Comparison of ENCODE assay signal across 11 cellular contexts in genomic region chr6:14452567-14453527, GRCh38.
DNase-seq lines count a peak whose midpoint lies in the region; ATAC-seq and TF ChIP-seq lines count a peak whose summit lies in the region.
"Had no signal": no experiment of that assay in that cellular context is flagged by ENCODE, and none has a peak within 500 bp of the region (broad histone marks: within the 10 kb centered on the region; RNA-seq: fewer than 3 reads in every experiment).

No MANE protein-coding gene starts in this region.

- peaks cover 36% of the 10 kb centered on the region for H3K4me1 Mint-ChIP-seq in central memory CD8-positive, alpha-beta T cell
- peaks cover 25% of the 10 kb centered on the region for H3K4me1 Mint-ChIP-seq in mesothelial cell of epicardium

- CTCF ChIA-PET in PC-9 (lab: Charles Lee) = no interaction called here

- H2AFZ ChIP-seq in PC-9 = no peak overlapping the region

- no peak for TF ChIP-seq CTCF in PC-9 (conservative IDR thresholded peaks at IDR 0.05)
- TF ChIP-seq CTCF in mesothelial cell of epicardium (IDR thresholded peaks at IDR 0.05; ENCODE audit: unreplicated experiment) = no peak

- peaks cover 3% of the 10 kb centered on the region; the same call in 1 of the 2 replicates for H3K9me3 ChIP-seq in PC-9 (ENCODE audit: insufficient read depth, low read depth)
- H3K9me3 ChIP-seq: Peyer's patch, upper lobe of right lung had no signal

- H3K9me2 ChIP-seq in PC-9 (ENCODE audit: insufficient read depth) = no peaks in the 10 kb centered on the region

- H3K4me2 ChIP-seq in PC-9 = no peak overlapping the region

- H3K27ac Mint-ChIP-seq in central memory CD8-positive, alpha-beta T cell (ENCODE audit: low read depth) = peak overlapping the region; percentile 75
- H3K27ac Mint-ChIP-seq in mesothelial cell of epicardium = no peak overlapping the region
- H3K27ac Mint-ChIP-seq: memory B cell had no signal

- H3K4me3 ChIP-seq in PC-9 = no peak overlapping the region
- H3K4me3 ChIP-seq: Peyer's patch, upper lobe of right lung had no signal

- H3K4me1 ChIP-seq in PC-9 (replicated peaks; ENCODE audit: insufficient read depth) = no peaks in the 10 kb centered on the region
- H3K4me1 ChIP-seq: upper lobe of right lung had no signal

- DNase-seq in activated CD4-positive, CD25-positive, alpha-beta regulatory T cell treated with anti-CD3 and anti-CD28 coated beads, Interleukin-2, amount 50 U/mL, for 72 hours = no peak
- DNase-seq in UCSD-AML1 (lab: John Stamatoyannopoulos, UW; ENCODE audit: unreplicated experiment) (peak; percentile 83), PC-9 (no peak), cardiac septum (ENCODE audit: low spot score) (no peak), mesothelial cell of epicardium (ENCODE audit: low spot score in 2 of 2, unreplicated experiment in 2 of 2) (no peak)
- peak in 1 of 2 donors; percentile 49 for DNase-seq in central memory CD8-positive, alpha-beta T cell (ENCODE audit: low spot score in 2 of 2)
- DNase-seq in stimulated activated naive CD8-positive, alpha-beta T cell treated with anti-CD3 and anti-CD28 coated beads, Interleukin-15, Interleukin-2, amounts not matched to agents 100 U/mL and 50 U/mL, for 24 hours = peak; percentile 63
- DNase-seq: Peyer's patch, upper lobe of right lung had no signal

- peak; percentile 47 to 70 for ATAC-seq in activated CD4-positive, CD25-positive, alpha-beta regulatory T cell treated with anti-CD3 and anti-CD28 coated beads, Interleukin-2, amount 50 U/mL, for 24 hours
- ATAC-seq in central memory CD8-positive, alpha-beta T cell (replicated peaks; ENCODE audit: extremely low read depth, poor library complexity, severe bottlenecking) = peak; percentile 74
- ATAC-seq in stimulated activated naive CD8-positive, alpha-beta T cell treated with anti-CD3 and anti-CD28 coated beads, Interleukin-15, Interleukin-2, amounts not matched to agents 100 U/mL and 50 U/mL, for 24 hours = peak; percentile 78
- ATAC-seq: upper lobe of right lung had no signal

- H3K9me3 Mint-ChIP-seq in central memory CD8-positive, alpha-beta T cell = peaks cover 6% of the 10 kb centered on the region
- peaks cover 10% of the 10 kb centered on the region for H3K9me3 Mint-ChIP-seq in mesothelial cell of epicardium

- no TSS peak for BruUV-seq in PC-9 (replicated peaks; lab: Mats Ljungman, UMichigan)

- POLR2A ChIA-PET in PC-9 (lab: Charles Lee; ENCODE audit: unreplicated experiment) = no interaction called here

- no peak overlapping the region for H3K27ac ChIP-seq in PC-9
- H3K27ac ChIP-seq: upper lobe of right lung had no signal

- intact Hi-C loops in PC-9 (cut with micrococcal nuclease; ENCODE audit: unreplicated experiment) (no loop called here), cardiac septum (cut with DNase I) (no loop called here)

- H3F3A ChIP-seq in PC-9 (ENCODE audit: insufficient read depth, low read depth) = no peaks in the 10 kb centered on the region

- H3K79me2 ChIP-seq in PC-9 (ENCODE audit: low read depth) = no peaks in the 10 kb centered on the region

- H3K4me3 Mint-ChIP-seq in central memory CD8-positive, alpha-beta T cell = peak overlapping the region; percentile 62
- no peak overlapping the region for H3K4me3 Mint-ChIP-seq in mesothelial cell of epicardium
- H3K4me3 Mint-ChIP-seq: memory B cell had no signal

- no peaks in the 10 kb centered on the region for H3K36me3 ChIP-seq in PC-9 (ENCODE audit: low read depth)
- H3K36me3 ChIP-seq: Peyer's patch, upper lobe of right lung had no signal

- no peaks in the 10 kb centered on the region for H3K27me3 Mint-ChIP-seq in central memory CD8-positive, alpha-beta T cell
- H3K27me3 Mint-ChIP-seq in mesothelial cell of epicardium (ENCODE audit: low read depth) = peaks cover 6% of the 10 kb centered on the region
- H3K27me3 Mint-ChIP-seq: memory B cell had no signal

- no peaks in the 10 kb centered on the region for H3K27me3 ChIP-seq in PC-9 (ENCODE audit: insufficient read depth, low read depth)
- H3K27me3 ChIP-seq: Peyer's patch, upper lobe of right lung had no signal

- H4K20me1 ChIP-seq in PC-9 (ENCODE audit: insufficient read depth) = no peaks in the 10 kb centered on the region

- peaks cover 1% of the 10 kb centered on the region for H3K36me3 Mint-ChIP-seq in central memory CD8-positive, alpha-beta T cell (ENCODE audit: insufficient read depth)
- H3K36me3 Mint-ChIP-seq in mesothelial cell of epicardium = peaks cover under 1% of the 10 kb centered on the region

Comparison
In these comparisons a context has a peak if more than half of its experiments do, and no peak if none do; other contexts are left out.
1. DNase-seq: peak in UCSD-AML1 (single experiment) and stimulated activated naive CD8-positive, alpha-beta T cell treated with anti-CD3 and anti-CD28 coated beads, Interleukin-15, Interleukin-2, amounts not matched to agents 100 U/mL and 50 U/mL, for 24 hours (single experiment); none in activated CD4-positive, CD25-positive, alpha-beta regulatory T cell treated with anti-CD3 and anti-CD28 coated beads, Interleukin-2, amount 50 U/mL, for 72 hours (single experiment), PC-9 (0 of 2), cardiac septum (single experiment) and mesothelial cell of epicardium (0 of 2).
2. Peak in every context shown above with its lines, with median percentiles within 50 percentile points of each other: ATAC-seq.